ENCODE assay signal across 16 cellular contexts in the genomic region with DNA sequence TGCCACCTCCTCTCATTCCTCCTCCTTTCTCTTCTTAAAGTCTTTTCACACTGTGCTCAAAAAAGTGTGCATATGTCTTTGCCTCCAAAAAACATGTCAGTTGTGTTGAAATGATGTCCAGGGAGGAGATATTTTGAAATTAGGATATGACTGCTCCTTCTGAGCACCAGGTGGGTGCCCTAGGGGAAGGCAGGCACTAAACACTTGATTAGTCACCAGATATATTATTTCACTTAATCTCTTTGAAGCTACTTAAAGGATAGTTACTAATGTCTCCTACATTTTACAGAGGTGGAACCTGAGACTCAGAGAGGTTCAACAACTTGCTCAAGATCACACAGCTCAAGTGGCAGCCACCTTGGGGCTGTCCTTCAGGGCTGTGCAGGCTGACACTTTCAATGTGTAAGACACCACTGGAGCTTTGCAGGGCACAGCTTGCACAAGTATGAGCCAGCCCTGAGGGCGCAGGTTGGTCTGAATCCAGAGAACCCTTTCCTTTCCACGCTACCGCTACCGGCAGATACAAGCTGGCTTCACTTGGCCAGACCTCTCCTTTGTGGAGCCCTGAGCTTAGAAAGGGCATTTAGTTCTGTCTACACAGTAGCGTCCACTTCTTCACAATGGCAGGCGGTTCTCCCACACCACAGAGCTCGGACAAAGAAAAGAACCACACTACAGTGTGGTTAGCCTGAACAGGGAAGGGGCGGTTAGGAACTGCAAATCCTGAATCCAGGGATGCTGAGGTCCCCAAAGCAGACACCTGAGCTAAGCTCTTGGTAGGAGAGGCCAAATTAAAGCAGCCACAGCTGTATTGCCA. TPM values are rescaled to one million over a fixed set of nuclear protein-coding genes. Genes with fewer than 3 reads are reported as not detected.
DNase-seq lines count a peak whose midpoint lies in the region; ATAC-seq and TF ChIP-seq lines count a peak whose summit lies in the region.
"Had no signal": no experiment of that assay in that cellular context is flagged by ENCODE, and none has a peak within 500 bp of the region (broad histone marks: within the 10 kb centered on the region; RNA-seq: fewer than 3 reads in every experiment).

No MANE protein-coding gene starts in this region.

- no peak for DNase-seq in CD4-positive, CD25-positive, alpha-beta regulatory T cell
- DNase-seq in T-helper 17 cell = no peak
- no peak for DNase-seq in mesenchymal stem cell
- DNase-seq in activated CD4-positive, alpha-beta T cell treated with anti-CD3 and anti-CD28 coated beads for 4 hours = no peak
- DNase-seq in T-helper 1 cell = no peak
- DNase-seq in germinal center (ENCODE audit: low spot score) = no peak
- DNase-seq: activated CD4-positive, alpha-beta T cell treated with anti-CD3 and anti-CD28 coated beads for 36 hours; activated T-cell treated with anti-CD3 and anti-CD28 coated beads, Interleukin-2, amount 50 U/mL, for 4 hours; adrenal gland; midbrain; Peyer's patch; stimulated activated CD4-positive, alpha-beta T cell treated with anti-CD3 and anti-CD28 coated beads, Interleukin-15, amount 100 ng/mL, for 24 hours had no signal

- no peak overlapping the region for H3K27ac ChIP-seq in CD4-positive, CD25-positive, alpha-beta regulatory T cell (ENCODE audit: insufficient read depth, low read length, poor library complexity, severe bottlenecking)
- no peak overlapping the region for H3K27ac ChIP-seq in HEK293 (ENCODE audit: extremely low read depth, low read depth, low read length)
- H3K27ac ChIP-seq in mesenchymal stem cell (ENCODE audit: low read length, poor library complexity, severe bottlenecking) = peak overlapping the region; percentile 97
- H3K27ac ChIP-seq: adrenal gland, Peyer's patch, thoracic aorta had no signal

- H3K36me3 Mint-ChIP-seq in CD4-positive, CD25-positive, alpha-beta regulatory T cell = no peaks in the 10 kb centered on the region
- peaks cover 3% of the 10 kb centered on the region for H3K36me3 Mint-ChIP-seq in T-helper 17 cell (ENCODE audit: low read depth)

- H3K9me3 Mint-ChIP-seq in CD4-positive, CD25-positive, alpha-beta regulatory T cell = peaks cover 0 to 2% (median 0%) of the 10 kb centered on the region in 7 donors
- H3K9me3 Mint-ChIP-seq: activated T-cell treated with anti-CD3 and anti-CD28 coated beads, Interleukin-2, amount 50 U/mL, for 4 hours; dendritic cell treated with granulocyte-macrophage colony-stimulating factor and Interleukin-4, amounts not matched to agents 40 ng/mL and 50 ng/mL, for 4 days had no signal

- no peak overlapping the region for H3K14ac ChIP-seq in mesenchymal stem cell (ENCODE audit: low read length in 2 of 2)

- peak overlapping the region in 1 of 4 donors; percentile 92 for H3K4me3 Mint-ChIP-seq in CD4-positive, CD25-positive, alpha-beta regulatory T cell
- no peak overlapping the region for H3K4me3 Mint-ChIP-seq in T-helper 17 cell
- H3K4me3 Mint-ChIP-seq: activated CD4-positive, alpha-beta T cell treated with anti-CD3 and anti-CD28 coated beads for 36 hours; activated T-cell treated with anti-CD3 and anti-CD28 coated beads, Interleukin-2, amount 50 U/mL, for 4 hours; dendritic cell treated with granulocyte-macrophage colony-stimulating factor and Interleukin-4, amounts not matched to agents 40 ng/mL and 50 ng/mL, for 4 days had no signal

- peaks cover 22 to 51% (median 44%) of the 10 kb centered on the region in 4 donors for H3K4me1 Mint-ChIP-seq in CD4-positive, CD25-positive, alpha-beta regulatory T cell
- peaks cover 36% of the 10 kb centered on the region for H3K4me1 Mint-ChIP-seq in T-helper 17 cell

- H3K36me3 ChIP-seq in CD4-positive, CD25-positive, alpha-beta regulatory T cell (ENCODE audit: control insufficient read depth, insufficient read depth, low read length) = no peaks in the 10 kb centered on the region
- no peaks in the 10 kb centered on the region for H3K36me3 ChIP-seq in HEK293 (ENCODE audit: control insufficient read depth in 2 of 2, insufficient read depth in 1 of 2, low read length in 2 of 2)
- no peaks in the 10 kb centered on the region for H3K36me3 ChIP-seq in mesenchymal stem cell (ENCODE audit: control insufficient read depth in 1 of 2, insufficient read depth in 2 of 2, low read depth in 1 of 2, low read length in 2 of 2)
- H3K36me3 ChIP-seq: adrenal gland, Peyer's patch, thoracic aorta had no signal

- H3K18ac ChIP-seq in mesenchymal stem cell (ENCODE audit: low read depth in 1 of 2, low read length in 2 of 2) = no peak overlapping the region

- H3K9ac ChIP-seq in mesenchymal stem cell (ENCODE audit: low read length) = no peak overlapping the region

- H2BK15ac ChIP-seq in mesenchymal stem cell (ENCODE audit: low read depth, poor library complexity, severe bottlenecking) = no peak overlapping the region

- no peak overlapping the region for H3K4ac ChIP-seq in mesenchymal stem cell (ENCODE audit: low read depth in 1 of 2, low read length in 2 of 2)

- H4K91ac ChIP-seq in mesenchymal stem cell (ENCODE audit: low read length) = no peak overlapping the region

- H3K23ac ChIP-seq in mesenchymal stem cell (ENCODE audit: low read length in 2 of 2) = peak overlapping the region in 1 of 2 experiments; percentile 15

- POLR2A ChIA-PET in HEK293 (lab: Yijun Ruan, JAX) = interaction anchor here (2.3 kb wide), 1 partner anchor 59 kb away, joined by 15 read pairs; a partner anchor contains a TSS

- no peak overlapping the region for H4K8ac ChIP-seq in mesenchymal stem cell (ENCODE audit: low read length)

- H3K4me3 ChIP-seq in CD4-positive, CD25-positive, alpha-beta regulatory T cell (ENCODE audit: low read depth, low read length) = no peak overlapping the region
- H3K4me3 ChIP-seq in HEK293 (ENCODE audit: low read depth, low read length) (no peak overlapping the region), mesenchymal stem cell (ENCODE audit: insufficient read depth in 1 of 2, low read depth in 1 of 2, low read length in 2 of 2) (no peak overlapping the region)
- H3K4me3 ChIP-seq: adrenal gland, Peyer's patch, thoracic aorta had no signal

- no peaks in the 10 kb centered on the region for H3K27me3 ChIP-seq in CD4-positive, CD25-positive, alpha-beta regulatory T cell (ENCODE audit: control insufficient read depth, insufficient read depth, low read length)
- no peaks in the 10 kb centered on the region for H3K27me3 ChIP-seq in mesenchymal stem cell (ENCODE audit: control insufficient read depth in 1 of 2, insufficient read depth in 1 of 2, low read length in 2 of 2)
- H3K27me3 ChIP-seq: adrenal gland, Peyer's patch had no signal

- TF ChIP-seq CTCF in HEK293 (tag by site-specific recombination; IDR thresholded peaks at IDR 0.05) = no peak

- WGBS in mesenchymal stem cell = 91% methylated on average over 8 of the region's 8 CpGs

- peak overlapping the region; percentile 92 for H2BK5ac ChIP-seq in mesenchymal stem cell (ENCODE audit: low read depth, low read length, poor library complexity, severe bottlenecking)

- H2AK5ac ChIP-seq in mesenchymal stem cell (ENCODE audit: low read length, severe bottlenecking) = peak overlapping the region; percentile 98

- peaks cover 5% of the 10 kb centered on the region for H3K27me3 Mint-ChIP-seq in CD4-positive, CD25-positive, alpha-beta regulatory T cell
- H3K27me3 Mint-ChIP-seq in T-helper 17 cell = no peaks in the 10 kb centered on the region

- H2BK120ac ChIP-seq in mesenchymal stem cell (ENCODE audit: low read depth, low read length) = no peak overlapping the region

- CTCF ChIA-PET in HEK293 (lab: Yijun Ruan, JAX) = interaction anchor here (0.8 to 1.2 kb wide), 3 partner anchors 84 to 156 kb away, joined by 3 to 4 read pairs (median 3); no protein-coding TSS in a partner anchor

- peak overlapping the region; percentile 31 for H3K4me2 ChIP-seq in mesenchymal stem cell (ENCODE audit: low read length, poor library complexity, severe bottlenecking)

- ATAC-seq in CD4-positive, CD25-positive, alpha-beta regulatory T cell (ENCODE audit: low read depth in 2 of 2) = no peak
- no peak for ATAC-seq in T-helper 17 cell
- ATAC-seq in GM21515 (IDR thresholded peaks at IDR 0.05; ENCODE audit: unreplicated experiment) = no peak
- ATAC-seq: activated CD4-positive, alpha-beta T cell treated with anti-CD3 and anti-CD28 coated beads for 36 hours; activated T-cell treated with anti-CD3 and anti-CD28 coated beads, Interleukin-2, amount 50 U/mL, for 4 hours had no signal

- H3K79me1 ChIP-seq in mesenchymal stem cell (replicated peaks; ENCODE audit: low read length, poor library complexity, severe bottlenecking) = no peaks in the 10 kb centered on the region

- H3K4me1 ChIP-seq in CD4-positive, CD25-positive, alpha-beta regulatory T cell (ENCODE audit: control insufficient read depth, insufficient read depth, low read length, poor library complexity, severe bottlenecking) = peaks cover 32% of the 10 kb centered on the region
- peaks cover 11% of the 10 kb centered on the region for H3K4me1 ChIP-seq in HEK293 (ENCODE audit: control insufficient read depth, insufficient read depth, low read length)
- H3K4me1 ChIP-seq in mesenchymal stem cell (ENCODE audit: control insufficient read depth, insufficient read depth, low read depth, low read length) = peaks cover 9% of the 10 kb centered on the region
- H3K4me1 ChIP-seq: adrenal gland, Peyer's patch had no signal

- peak overlapping the region in 2 of 3 donors; percentile 83 to 86 for H3K27ac Mint-ChIP-seq in CD4-positive, CD25-positive, alpha-beta regulatory T cell
- H3K27ac Mint-ChIP-seq in T-helper 17 cell = peak overlapping the region; percentile 62
- H3K27ac Mint-ChIP-seq: activated CD4-positive, alpha-beta T cell treated with anti-CD3 and anti-CD28 coated beads for 36 hours; dendritic cell treated with granulocyte-macrophage colony-stimulating factor and Interleukin-4, amounts not matched to agents 40 ng/mL and 50 ng/mL, for 4 days had no signal

- no peak overlapping the region for H2AFZ ChIP-seq in mesenchymal stem cell (ENCODE audit: low read depth, low read length)

- H3K9me3 ChIP-seq in CD4-positive, CD25-positive, alpha-beta regulatory T cell (ENCODE audit: control insufficient read depth in 2 of 2, low read length in 2 of 2) = no peaks in the 10 kb centered on the region
- no peaks in the 10 kb centered on the region for H3K9me3 ChIP-seq in HEK293 (ENCODE audit: control insufficient read depth, insufficient read depth, low read depth, low read length)
- H3K9me3 ChIP-seq in T-helper 17 cell (ENCODE audit: control insufficient read depth, low read length, poor library complexity, severe bottlenecking) = no peaks in the 10 kb centered on the region
- H3K9me3 ChIP-seq in mesenchymal stem cell (ENCODE audit: control insufficient read depth, low read length) = no peaks in the 10 kb centered on the region
- H3K9me3 ChIP-seq: adrenal gland, Peyer's patch, thoracic aorta had no signal

- no peak overlapping the region for H2BK12ac ChIP-seq in mesenchymal stem cell (ENCODE audit: low read length in 2 of 2)

RNA-seq across cellular contexts. Expression of a gene that starts 16.4 kb away (rescaled TPM):
- total RNA-seq in CD4-positive, CD25-positive, alpha-beta regulatory T cell = 0.25 TPM
- not detected for polyA plus RNA-seq in CD4-positive, CD25-positive, alpha-beta regulatory T cell
- total RNA-seq in T-helper 17 cell = 1 to 10 TPM in 1 of 2 donors, under 1 TPM in 1; 0.65 to 2.6 TPM
- polyA plus RNA-seq in mesenchymal stem cell (2013, experiment 1 of 2) = 7.2 TPM
- 7.0 TPM for polyA plus RNA-seq in mesenchymal stem cell (2013, experiment 2 of 2)
- total RNA-seq: thoracic aorta had no signal

RNA-seq across cellular contexts. Expression of a gene that starts 58.8 kb away (rescaled TPM):
- total RNA-seq in CD4-positive, CD25-positive, alpha-beta regulatory T cell = 99.0 TPM
- polyA plus RNA-seq in CD4-positive, CD25-positive, alpha-beta regulatory T cell = 10 to 100 TPM; 39.4 to 49.1 (median 45.1) TPM
- 100 to 1,000 TPM in 1 of 2 donors, 10 to 100 TPM in 1; 87.8 to 108 TPM for total RNA-seq in T-helper 17 cell
- polyA plus RNA-seq in mesenchymal stem cell (2013, experiment 1 of 2) = 6.1 TPM
- polyA plus RNA-seq in mesenchymal stem cell (2013, experiment 2 of 2) = 6.3 TPM
